In the genomic region with DNA sequence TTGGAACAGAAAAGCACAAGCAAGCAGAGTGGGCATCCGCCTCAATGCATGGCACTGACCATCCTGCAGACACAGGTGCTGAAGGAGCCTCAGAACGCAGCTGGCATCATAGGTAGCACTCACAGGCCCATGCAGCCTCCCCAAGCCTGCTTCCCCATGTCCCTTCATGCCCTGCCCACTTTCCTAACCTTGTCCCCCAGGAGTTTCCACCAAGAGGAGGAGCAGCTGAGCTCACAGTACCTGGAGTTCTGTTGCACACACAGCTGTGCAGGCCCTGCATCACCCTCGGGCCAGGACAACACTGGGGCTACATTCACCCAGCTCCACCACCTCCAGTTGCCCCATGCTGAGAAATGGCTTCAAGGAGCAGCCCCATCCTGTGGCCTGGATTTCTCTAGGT, we compare ENCODE assay signal across 24 cellular contexts.
"Had no signal": no experiment of that assay in that cellular context is flagged by ENCODE, and none has a peak within 500 bp of the region (broad histone marks: within the 10 kb centered on the region; RNA-seq: fewer than 3 reads in every experiment).

No MANE protein-coding gene starts in this region.

- H3K27me3 ChIP-seq: gastrocnemius medialis, left lung, stomach, thyroid gland, vagina had no signal

- H3K36me3 ChIP-seq: gastrocnemius medialis, left lung, neutrophil, stomach, thyroid gland, vagina had no signal

- DNase-seq: dorsolateral prefrontal cortex; effector CD4-positive, alpha-beta T cell; foreskin fibroblast; gastrocnemius medialis; head of caudate nucleus; left cardiac atrium; left lung; mesenchymal stem cell; midbrain; naive thymus-derived CD8-positive, alpha-beta T cell; nephron progenitor cell; stimulated activated CD4-positive, alpha-beta T cell treated with anti-CD3 and anti-CD28 coated beads, Interleukin-2, amount 100 ng/mL, for 24 hours; stimulated activated CD4-positive, alpha-beta T cell treated with anti-CD3 and anti-CD28 coated beads, Interleukin-4, amount 100 ng/mL, for 24 hours; stimulated activated naive CD4-positive, alpha-beta T cell treated with Interleukin-2 at 50 U/mL for 16 hours; stomach; thyroid gland; trophoblast cell had no signal

- H3K9me3 ChIP-seq: gastrocnemius medialis, neutrophil, stomach, thyroid gland, vagina had no signal

- FAIRE-seq: colon, islet of Langerhans had no signal

- H3K27ac ChIP-seq: dorsolateral prefrontal cortex, gastrocnemius medialis, left lung, neutrophil, parathyroid adenoma, stomach, thyroid gland, vagina had no signal

- H3K4me3 ChIP-seq: dorsolateral prefrontal cortex, gastrocnemius medialis, left lung, stomach, thyroid gland, vagina had no signal

- H2AFZ ChIP-seq: parathyroid adenoma had no signal

- ATAC-seq: gastrocnemius medialis; left cardiac atrium; left lung; naive thymus-derived CD8-positive, alpha-beta T cell; sciatic nerve; stimulated activated effector memory CD8-positive, alpha-beta T cell treated with anti-CD3 and anti-CD28 coated beads, Interleukin-12 subunit alpha, Interleukin-12 subunit beta, amount 100 ng/mL, for 72 hours had no signal

- H3K79me2 ChIP-seq: parathyroid adenoma had no signal

- H3K4me1 ChIP-seq: gastrocnemius medialis, left lung, parathyroid adenoma, thyroid gland, vagina had no signal

- H3K9ac ChIP-seq: parathyroid adenoma had no signal
